Comparison of ENCODE assay signal across 20 cellular contexts in the genomic region with DNA sequence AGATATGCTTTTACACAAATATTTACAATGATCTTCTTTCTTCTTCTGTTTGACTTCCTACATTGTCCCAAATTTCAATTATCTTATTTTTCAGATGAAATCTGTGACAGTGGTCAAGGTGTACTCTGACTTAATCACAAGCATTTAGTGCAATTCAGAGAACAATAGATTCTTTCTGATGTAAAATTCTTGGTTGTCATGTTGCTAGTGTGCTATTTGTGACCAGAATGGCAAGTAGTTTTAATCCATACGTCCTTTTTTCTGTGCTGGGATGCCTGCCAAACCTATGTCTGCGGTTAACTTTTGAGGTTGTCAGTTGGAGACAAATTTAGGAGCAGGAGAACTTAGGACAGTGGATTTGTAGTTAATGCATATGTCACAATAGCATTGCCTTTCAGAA. TPM values are rescaled to one million over a fixed set of nuclear protein-coding genes. Genes with fewer than 3 reads are reported as not detected.
DNase-seq lines count a peak whose midpoint lies in the region; ATAC-seq and TF ChIP-seq lines count a peak whose summit lies in the region.
"Had no signal": no experiment of that assay in that cellular context is flagged by ENCODE, and none has a peak within 500 bp of the region (broad histone marks: within the 10 kb centered on the region; RNA-seq: fewer than 3 reads in every experiment).

No MANE protein-coding gene starts in this region.

- no peaks in the 10 kb centered on the region for H3K36me3 Mint-ChIP-seq in naive thymus-derived CD8-positive, alpha-beta T cell
- H3K36me3 Mint-ChIP-seq: activated naive CD8-positive, alpha-beta T cell treated with anti-CD3 and anti-CD28 coated beads for 36 hours; IgD-negative memory B cell had no signal

- no peak overlapping the region for H3K4me3 Mint-ChIP-seq in naive thymus-derived CD8-positive, alpha-beta T cell
- H3K4me3 Mint-ChIP-seq: activated naive CD8-positive, alpha-beta T cell treated with anti-CD3 and anti-CD28 coated beads for 36 hours; IgD-negative memory B cell; T-helper 17 cell had no signal

- no peak overlapping the region for H3K27ac Mint-ChIP-seq in naive thymus-derived CD8-positive, alpha-beta T cell
- H3K27ac Mint-ChIP-seq: activated naive CD8-positive, alpha-beta T cell treated with anti-CD3 and anti-CD28 coated beads for 36 hours; IgD-negative memory B cell; T-helper 17 cell had no signal

- POLR2A ChIA-PET in naive thymus-derived CD8-positive, alpha-beta T cell (lab: Charles Lee) = no interaction called here

- H3K4me1 Mint-ChIP-seq in naive thymus-derived CD8-positive, alpha-beta T cell = no peaks in the 10 kb centered on the region
- H3K4me1 Mint-ChIP-seq: activated naive CD8-positive, alpha-beta T cell treated with anti-CD3 and anti-CD28 coated beads for 36 hours; IgD-negative memory B cell; T-helper 17 cell had no signal

- no peak overlapping the region for H3K4me3 ChIP-seq in astrocyte of the cerebellum (ENCODE audit: low read depth, low read length)
- H3K4me3 ChIP-seq: spleen had no signal

- no peak for TF ChIP-seq CTCF in astrocyte of the cerebellum (IDR thresholded peaks at IDR 0.05; ENCODE audit: low read depth, low read length, missing control alignments)

- ATAC-seq in HG03442 (IDR thresholded peaks at IDR 0.05; ENCODE audit: unreplicated experiment) = no peak
- ATAC-seq in GM21390 (IDR thresholded peaks at IDR 0.05; ENCODE audit: unreplicated experiment) = no peak
- ATAC-seq in naive thymus-derived CD8-positive, alpha-beta T cell = no peak
- no peak for ATAC-seq in HG02642 (IDR thresholded peaks at IDR 0.05; ENCODE audit: poor library complexity, unreplicated experiment)
- ATAC-seq: T-helper 17 cell had no signal

- H3K27me3 Mint-ChIP-seq in naive thymus-derived CD8-positive, alpha-beta T cell = peaks cover 0 to 9% (median 0%) of the 10 kb centered on the region in 5 donors
- H3K27me3 Mint-ChIP-seq: activated naive CD8-positive, alpha-beta T cell treated with anti-CD3 and anti-CD28 coated beads for 36 hours; IgD-negative memory B cell; T-helper 17 cell had no signal

- in situ Hi-C loops in astrocyte of the cerebellum (cut with HindIII; ENCODE audit: low sequenced_read_pairs) = no loop called here

- no peaks in the 10 kb centered on the region for H3K9me3 Mint-ChIP-seq in naive thymus-derived CD8-positive, alpha-beta T cell
- H3K9me3 Mint-ChIP-seq: activated naive CD8-positive, alpha-beta T cell treated with anti-CD3 and anti-CD28 coated beads for 36 hours; IgD-negative memory B cell had no signal

- DNase-seq in AML-193 (lab: John Stamatoyannopoulos, UW) (peak; percentile 79 to 83), KG1 (lab: John Stamatoyannopoulos, UW) (peak; percentile 31), OCI-M1 (lab: John Stamatoyannopoulos, UW) (peak; percentile 93), astrocyte of the cerebellum (ENCODE audit: low read depth) (peak; percentile 24)
- no peak for DNase-seq in naive thymus-derived CD8-positive, alpha-beta T cell
- DNase-seq: activated CD4-positive, alpha-beta T cell treated with anti-CD3 and anti-CD28 coated beads for 4 hours; activated naive CD8-positive, alpha-beta T cell treated with anti-CD3 and anti-CD28 coated beads for 36 hours; activated T-cell treated with anti-CD3 and anti-CD28 coated beads for 4 hours; Calu3; cerebellar nuclear complex; islet precursor cell; midbrain; NCI-H1436; spleen; T-helper 17 cell had no signal

RNA-seq across cellular contexts. Expression of a gene that starts 30.9 kb away (rescaled TPM):
- not detected for total RNA-seq in naive thymus-derived CD8-positive, alpha-beta T cell
- not detected for polyA plus RNA-seq in naive thymus-derived CD8-positive, alpha-beta T cell
- total RNA-seq: activated naive CD8-positive, alpha-beta T cell treated with anti-CD3 and anti-CD28 coated beads for 36 hours; Calu3; OCI-LY7; T-helper 17 cell had no signal
- polyA plus RNA-seq: IgD-negative memory B cell had no signal

Comparison
In these comparisons a context has a peak if more than half of its experiments do, and no peak if none do; other contexts are left out.
1. DNase-seq: peak in AML-193 (2 of 2), KG1 (single experiment), OCI-M1 (single experiment) and astrocyte of the cerebellum (single experiment); none in naive thymus-derived CD8-positive, alpha-beta T cell (0 of 10).